ENCODE assay signal across 1 cellular context in genomic region chr2:109065335-109065734, GRCh38.
TF ChIP-seq lines count a peak whose summit lies in the region.

No MANE protein-coding gene starts in this region.

TF ChIP-seq in HepG2, 621 proteins besides CTCF, POLR2A, EP300 and RAD21:
- 0 out of 2 replicates have a peak, but pooled peaks have one; percentile 76 for TF ChIP-seq FOXO4 (CRISPR knock-in tag; conservative IDR thresholded peaks at IDR 0.05)
- TF ChIP-seq ZNF572 (CRISPR knock-in tag; IDR thresholded peaks at IDR 0.05): 0 out of 2 replicates have a peak, but pooled peaks have one; percentile 27
- TF ChIP-seq YY1 (IDR thresholded peaks at IDR 0.05; ENCODE audit: insufficient read depth, insufficient replicate concordance, low read depth, low read length): peak; percentile 22
- TF ChIP-seq EZH2 (conservative IDR thresholded peaks at IDR 0.05; ENCODE audit: low read depth, low read length): no peak
- no peak for TF ChIP-seq ZNF737 (CRISPR knock-in tag; IDR thresholded peaks at IDR 0.05; ENCODE audit: borderline replicate concordance)
- no peak for TF ChIP-seq CBFB (CRISPR knock-in tag; IDR thresholded peaks at IDR 0.05)
- no peak for TF ChIP-seq PHB2 (IDR thresholded peaks at IDR 0.05; ENCODE audit: partially characterized antibody)
- 0 out of 2 replicates have a peak, but pooled peaks have one; percentile 16 for TF ChIP-seq PHF21A (CRISPR knock-in tag; IDR thresholded peaks at IDR 0.05)
- no peak for TF ChIP-seq BCL3 (CRISPR knock-in tag; IDR thresholded peaks at IDR 0.05)
- no peak for TF ChIP-seq SSRP1 (CRISPR knock-in tag; IDR thresholded peaks at IDR 0.05)
- no peak for TF ChIP-seq REST (IDR thresholded peaks at IDR 0.05; ENCODE audit: borderline replicate concordance in 1 of 2, low read depth in 1 of 2, low read length in 2 of 2)
- no peak for TF ChIP-seq ZNF605 (CRISPR knock-in tag; IDR thresholded peaks at IDR 0.05)
- TF ChIP-seq ARID4A (CRISPR knock-in tag; IDR thresholded peaks at IDR 0.05; ENCODE audit: borderline replicate concordance): 0 out of 2 replicates have a peak, but pooled peaks have one; percentile 21
- no peak for TF ChIP-seq ZNF33B (CRISPR knock-in tag; IDR thresholded peaks at IDR 0.05)
- 0 out of 4 replicates have a peak, but pooled peaks of 1 of the 2 experiments have one; percentile 1 for TF ChIP-seq MAFK (conservative IDR thresholded peaks at IDR 0.05 in 1 of 2, IDR thresholded peaks at IDR 0.05 in 1 of 2; ENCODE audit: low read length in 2 of 2)
- TF ChIP-seq FOXC1 (CRISPR knock-in tag; IDR thresholded peaks at IDR 0.05; ENCODE audit: borderline replicate concordance): 0 out of 2 replicates have a peak, but pooled peaks have one; percentile 27
- TF ChIP-seq GRHL1 (CRISPR knock-in tag; conservative IDR thresholded peaks at IDR 0.05): no peak
- TF ChIP-seq CCDC6 (CRISPR knock-in tag; IDR thresholded peaks at IDR 0.05): no peak
- no peak for TF ChIP-seq KLF16 (CRISPR knock-in tag; IDR thresholded peaks at IDR 0.05)
- no peak for TF ChIP-seq ZEB1 (IDR thresholded peaks at IDR 0.05; ENCODE audit: insufficient replicate concordance, low read depth)
- no peak for TF ChIP-seq AFF4 (CRISPR knock-in tag; IDR thresholded peaks at IDR 0.05)
- 0 out of 2 replicates have a peak, but pooled peaks have one; percentile 34 for TF ChIP-seq MAFG (CRISPR knock-in tag; IDR thresholded peaks at IDR 0.05)
